13 cellular contexts compared by ENCODE assay signal in the genomic region with DNA sequence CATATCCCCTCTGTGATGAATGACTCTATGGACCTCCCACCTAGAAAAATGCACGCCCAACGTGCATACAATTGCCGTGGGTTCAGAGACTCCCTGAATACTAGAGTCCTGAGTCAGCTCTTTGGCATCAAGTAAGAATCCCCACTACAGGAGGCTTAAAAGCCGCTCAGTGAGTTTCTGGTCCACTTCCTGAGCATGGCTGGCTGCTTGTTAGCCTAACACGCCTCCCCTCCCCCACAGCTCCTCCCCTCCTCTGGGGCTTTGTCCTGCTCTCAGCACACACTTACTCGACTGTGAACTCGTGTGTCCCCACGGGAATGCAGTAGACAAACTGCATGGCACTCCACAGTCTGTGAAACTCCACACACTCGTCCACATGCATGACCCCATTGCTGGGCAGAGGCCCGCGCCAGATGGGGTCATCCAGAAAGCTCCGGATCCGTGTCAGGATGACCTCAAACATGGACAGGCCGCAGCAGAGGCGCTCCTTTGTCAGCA. TPM values are rescaled to one million over a fixed set of nuclear protein-coding genes. Genes with fewer than 3 reads are reported as not detected.
A peak's percentile ranks its signal among the peaks of the same experiment; 100 is the strongest.
DNase-seq lines count a peak whose midpoint lies in the region; ATAC-seq and TF ChIP-seq lines count a peak whose summit lies in the region.
"Had no signal": no experiment of that assay in that cellular context is flagged by ENCODE, and none has a peak within 500 bp of the region (broad histone marks: within the 10 kb centered on the region; RNA-seq: fewer than 3 reads in every experiment).

No MANE protein-coding gene starts in this region.

- H4K20me1 ChIP-seq in BLaER1 (peaks cover 31% of the 10 kb centered on the region), MM.1S (ENCODE audit: insufficient read depth, low read length) (no peaks in the 10 kb centered on the region)

- H3K79me2 ChIP-seq in MM.1S (ENCODE audit: low read length): no peaks in the 10 kb centered on the region

- no peaks in the 10 kb centered on the region; the same call in 1 of the 2 replicates for H3F3A ChIP-seq in MM.1S (ENCODE audit: insufficient read depth, low read length)

- peak overlapping the region; percentile 36; the same call in 1 of the 2 replicates for H3K4me3 ChIP-seq in BLaER1
- H3K4me3 ChIP-seq in HUES64 (ENCODE audit: low read length): no peak overlapping the region
- H3K4me3 ChIP-seq in epithelial cell of esophagus (ENCODE audit: low read length): no peak overlapping the region
- no peak overlapping the region for H3K4me3 ChIP-seq in left lung
- no peak overlapping the region for H3K4me3 ChIP-seq in MM.1S (ENCODE audit: low read length)
- H3K4me3 ChIP-seq: cardiac muscle cell, sigmoid colon had no signal

- intact Hi-C loops in left lung (cut with DNase I): no loop called here

- H3K4me3 Mint-ChIP-seq in nephron progenitor cell: no peak overlapping the region
- H3K4me3 Mint-ChIP-seq: activated T-cell treated with anti-CD3 and anti-CD28 coated beads, Interleukin-2, amount 50 U/mL, for 24 hours; CD4-positive, alpha-beta memory T cell had no signal

- H3K27ac ChIP-seq in BLaER1: peak overlapping the region; percentile 50
- peak overlapping the region; percentile 86 for H3K27ac ChIP-seq in HUES64 (ENCODE audit: low read depth, low read length)
- H3K27ac ChIP-seq in left lung: no peak overlapping the region
- no peak overlapping the region for H3K27ac ChIP-seq in MM.1S (ENCODE audit: low read length)
- H3K27ac ChIP-seq: cardiac muscle cell, sigmoid colon had no signal

- no peaks in the 10 kb centered on the region for H3K9me2 ChIP-seq in MM.1S (replicated peaks; ENCODE audit: insufficient read depth, low read length)

- peak overlapping the region; percentile 89 for H3K27ac Mint-ChIP-seq in nephron progenitor cell
- H3K27ac Mint-ChIP-seq: activated T-cell treated with anti-CD3 and anti-CD28 coated beads, Interleukin-2, amount 50 U/mL, for 24 hours; CD4-positive, alpha-beta memory T cell had no signal

- WGBS in HUES64: 72% methylated on average over 15 of the region's 15 CpGs

- peaks cover 89% of the 10 kb centered on the region for H3K36me3 Mint-ChIP-seq in nephron progenitor cell (ENCODE audit: low read depth)

- H3K9me3 ChIP-seq in BLaER1 (peaks cover 15% of the 10 kb centered on the region), HUES64 (ENCODE audit: insufficient read depth, low read depth, low read length) (no peaks in the 10 kb centered on the region), left lung (no peaks in the 10 kb centered on the region), MM.1S (replicated peaks; ENCODE audit: insufficient read depth, low read length) (no peaks in the 10 kb centered on the region)
- H3K9me3 ChIP-seq: sigmoid colon had no signal

- H3K4me1 Mint-ChIP-seq in nephron progenitor cell: peaks cover 11% of the 10 kb centered on the region
- H3K4me1 Mint-ChIP-seq: CD4-positive, alpha-beta memory T cell had no signal

- H3K4me1 ChIP-seq in BLaER1: peaks cover 47% of the 10 kb centered on the region
- H3K4me1 ChIP-seq in HUES64 (ENCODE audit: insufficient read depth, low read length): peaks cover 10% of the 10 kb centered on the region; the same call in 1 of the 2 replicates
- no peaks in the 10 kb centered on the region for H3K4me1 ChIP-seq in left lung
- no peaks in the 10 kb centered on the region for H3K4me1 ChIP-seq in MM.1S (ENCODE audit: low read length)

- no peak for TF ChIP-seq CTCF in epithelial cell of esophagus (IDR thresholded peaks at IDR 0.05; ENCODE audit: insufficient read depth, low read depth, low read length, missing control alignments)
- TF ChIP-seq CTCF in nephron progenitor cell (IDR thresholded peaks at IDR 0.05): no peak
- no peak for TF ChIP-seq CTCF in left lung (IDR thresholded peaks at IDR 0.05)
- no peak for TF ChIP-seq CTCF in MM.1S (IDR thresholded peaks at IDR 0.05; ENCODE audit: low read length)

- DNase-seq in epithelial cell of esophagus (ENCODE audit: low read depth) (peak; percentile 8), nephron progenitor cell (peak; percentile 26), NCI-H1417 treated with DMSO at 0.1 percent for 48 hours (lab: John Stamatoyannopoulos, UW) (no peak), left lung (no peak), MM.1S (no peak)
- DNase-seq: activated T-cell treated with anti-CD3 and anti-CD28 coated beads, Interleukin-2, amount 50 U/mL, for 24 hours; CD4-positive, alpha-beta memory T cell; NCI-H1694 treated with DMSO at 0.1 percent for 48 hours; sigmoid colon had no signal

- H2AFZ ChIP-seq in MM.1S (ENCODE audit: low read length): no peak overlapping the region

- H3K27me3 ChIP-seq in BLaER1 (no peaks in the 10 kb centered on the region), HUES64 (ENCODE audit: insufficient read depth, low read length) (no peaks in the 10 kb centered on the region), left lung (no peaks in the 10 kb centered on the region), MM.1S (replicated peaks; ENCODE audit: insufficient read depth, low read length) (no peaks in the 10 kb centered on the region)
- H3K27me3 ChIP-seq: cardiac muscle cell, sigmoid colon had no signal

- no peaks in the 10 kb centered on the region for H3K27me3 Mint-ChIP-seq in nephron progenitor cell (ENCODE audit: low read depth, poor library complexity)
- H3K27me3 Mint-ChIP-seq: activated T-cell treated with anti-CD3 and anti-CD28 coated beads, Interleukin-2, amount 50 U/mL, for 24 hours; CD4-positive, alpha-beta memory T cell had no signal

- ATAC-seq in HG03175 (IDR thresholded peaks at IDR 0.05; ENCODE audit: unreplicated experiment) (no peak), left lung (no peak)

- H3K9me3 Mint-ChIP-seq in nephron progenitor cell: peaks cover 21% of the 10 kb centered on the region
- H3K9me3 Mint-ChIP-seq: activated T-cell treated with anti-CD3 and anti-CD28 coated beads, Interleukin-2, amount 50 U/mL, for 24 hours had no signal

- H3K4me2 ChIP-seq in BLaER1: peak overlapping the region; percentile 85
- no peak overlapping the region for H3K4me2 ChIP-seq in MM.1S (ENCODE audit: low read depth, low read length)

- H3K9ac ChIP-seq in BLaER1 (peak overlapping the region; percentile 51; the same call in 1 of the 2 replicates), HUES64 (ENCODE audit: low read depth, low read length) (peak overlapping the region; percentile 59), MM.1S (ENCODE audit: low read length) (no peak overlapping the region)

- H3K36me3 ChIP-seq in BLaER1: peaks cover 96% of the 10 kb centered on the region
- peaks cover 77% of the 10 kb centered on the region for H3K36me3 ChIP-seq in HUES64 (ENCODE audit: insufficient read depth, low read length)
- H3K36me3 ChIP-seq in left lung: peaks cover 4 to 100% of the 10 kb centered on the region in 2 donors
- no peaks in the 10 kb centered on the region for H3K36me3 ChIP-seq in MM.1S (replicated peaks; ENCODE audit: insufficient read depth, low read length)

RNA-seq across cellular contexts. Expression of gene NIPA2, which starts 34.8 kb away (rescaled TPM):
- 61.9 TPM for polyA plus RNA-seq in HUES64 (2013, experiment 1 of 2)
- 58.2 TPM for polyA plus RNA-seq in HUES64 (2013, experiment 2 of 2)
- total RNA-seq in left lung: 10 to 100 TPM; 52.9 to 69.0 TPM

Comparison
In these comparisons a context has a peak if more than half of its experiments do, and no peak if none do; other contexts are left out.
1. H3K27ac ChIP-seq: peak in BLaER1 (single experiment) and HUES64 (single experiment); none in left lung (0 of 2) and MM.1S (single experiment).
2. DNase-seq: peak in epithelial cell of esophagus (single experiment) and nephron progenitor cell (single experiment); none in NCI-H1417 treated with DMSO at 0.1 percent for 48 hours (single experiment), left lung (0 of 2) and MM.1S (single experiment).